ENCODE assay signal across 13 cellular contexts in the genomic region with DNA sequence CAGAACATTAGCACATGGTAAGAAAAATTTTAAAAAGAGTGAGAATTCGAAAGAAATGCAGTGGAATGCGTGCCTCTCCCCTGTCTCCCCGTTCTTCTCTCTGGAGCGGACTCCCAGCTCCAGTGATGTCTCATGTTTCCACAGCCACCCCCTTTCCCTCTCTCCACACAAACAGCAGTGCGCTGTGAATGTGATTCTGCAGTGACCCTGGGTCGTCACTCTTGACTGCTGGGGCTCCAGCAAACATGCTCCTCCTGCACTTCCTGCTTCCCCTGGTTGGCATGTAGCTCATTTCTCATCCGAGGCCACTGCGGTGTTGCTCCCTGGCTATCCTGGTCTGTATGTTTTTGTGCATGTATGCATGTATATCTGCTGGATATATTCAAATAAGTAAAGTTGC. TPM values are rescaled to one million over a fixed set of nuclear protein-coding genes. Genes with fewer than 3 reads are reported as not detected.
DNase-seq lines count a peak whose midpoint lies in the region; ATAC-seq, FAIRE-seq and TF ChIP-seq lines count a peak whose summit lies in the region.
"Had no signal": no experiment of that assay in that cellular context is flagged by ENCODE, and none has a peak within 500 bp of the region (broad histone marks: within the 10 kb centered on the region; RNA-seq: fewer than 3 reads in every experiment).

No MANE protein-coding gene starts in this region.

- H3K36me3 ChIP-seq in endothelial cell of umbilical vein (ENCODE audit: control insufficient read depth in 2 of 2, extremely low read depth in 1 of 2, insufficient read depth in 2 of 2, low read length in 2 of 2), result no peaks in the 10 kb centered on the region

- peaks cover 4% of the 10 kb centered on the region for H3K36me3 Mint-ChIP-seq in CD4-positive, alpha-beta T cell (ENCODE audit: low read depth)
- H3K36me3 Mint-ChIP-seq in HFFc6 (ENCODE audit: low read depth) (peaks cover 9% of the 10 kb centered on the region), nephron (ENCODE audit: low read depth) (peaks cover 9% of the 10 kb centered on the region)

- TF ChIP-seq POLR2A in endothelial cell of umbilical vein (IDR thresholded peaks at IDR 0.05; ENCODE audit: low read depth, low read length), result no peak

- H3K27me3 ChIP-seq in CD4-positive, alpha-beta T cell (ENCODE audit: control insufficient read depth, insufficient read depth, low read length), result no peaks in the 10 kb centered on the region
- no peaks in the 10 kb centered on the region for H3K27me3 ChIP-seq in endothelial cell of umbilical vein (ENCODE audit: control insufficient read depth in 2 of 2, insufficient read depth in 2 of 2, low read length in 2 of 2)

- peak; percentile 63 for FAIRE-seq in endothelial cell of umbilical vein (lab: Jason Lieb, UNC)

- no peaks in the 10 kb centered on the region for H3K9me3 Mint-ChIP-seq in CD4-positive, alpha-beta T cell
- H3K9me3 Mint-ChIP-seq in HFFc6 (peaks cover 9% of the 10 kb centered on the region), nephron (peaks cover under 1% of the 10 kb centered on the region)

- CTCF ChIA-PET in CD4-positive, alpha-beta T cell (lab: Charles Lee), result no interaction called here
- CTCF ChIA-PET in endothelial cell of umbilical vein (lab: Charles Lee), result interaction anchor here (1.0 kb wide), 2 partner anchors 9 to 23 kb away, joined by 3 read pairs; no protein-coding TSS in a partner anchor

- no peak overlapping the region for H3K4me3 ChIP-seq in endothelial cell of umbilical vein (replicated peaks in 1 of 3; ENCODE audit: insufficient read depth in 1 of 3, low read depth in 1 of 3, low read length in 3 of 3)

- H3K27ac Mint-ChIP-seq in CD4-positive, alpha-beta T cell, result peak overlapping the region; percentile 65
- peak overlapping the region; percentile 67 for H3K27ac Mint-ChIP-seq in HFFc6
- peak overlapping the region; percentile 57 to 82 (median 65) for H3K27ac Mint-ChIP-seq in nephron

- dilution Hi-C loops in endothelial cell of umbilical vein (cut with MboI; ENCODE audit: extremely low pct_ligation_motif_present, low sequenced_read_pairs), result no loop called here

- H3K4me1 ChIP-seq in endothelial cell of umbilical vein (ENCODE audit: control insufficient read depth, extremely low read depth, insufficient read depth, low read length), result no peaks in the 10 kb centered on the region

- TF ChIP-seq CTCF in CD4-positive, alpha-beta T cell (IDR thresholded peaks at IDR 0.05), result no peak
- no peak for TF ChIP-seq CTCF in HFFc6 (IDR thresholded peaks at IDR 0.05)
- no peak for TF ChIP-seq CTCF in endothelial cell of umbilical vein (IDR thresholded peaks at IDR 0.05; ENCODE audit: extremely low read depth in 1 of 2, insufficient read depth in 1 of 2, low read depth in 1 of 2, low read length in 2 of 2)
- TF ChIP-seq CTCF in nephron (IDR thresholded peaks at IDR 0.05; ENCODE audit: unreplicated experiment in 3 of 3), result no peak

- no peak overlapping the region for H2AFZ ChIP-seq in endothelial cell of umbilical vein (ENCODE audit: low read depth, low read length)
- H2AFZ ChIP-seq: parathyroid adenoma had no signal

- no peak overlapping the region for H3K27ac ChIP-seq in CD4-positive, alpha-beta T cell (ENCODE audit: low read depth, low read length)
- no peak overlapping the region for H3K27ac ChIP-seq in endothelial cell of umbilical vein (ENCODE audit: insufficient read depth, low read depth, low read length)
- H3K27ac ChIP-seq: parathyroid adenoma had no signal

- POLR2A ChIA-PET in CD4-positive, alpha-beta T cell (lab: Charles Lee), result interaction anchor here (1.4 kb wide), 1 partner anchor 23 kb away, joined by 4 read pairs; no protein-coding TSS in a partner anchor
- POLR2A ChIA-PET in endothelial cell of umbilical vein (lab: Charles Lee), result no interaction called here

- no peak for DNase-seq in CD4-positive, alpha-beta T cell
- peak; percentile 50 for DNase-seq in HFFc6
- peak; percentile 47 for DNase-seq in endothelial cell of umbilical vein (ENCODE audit: low read depth, low spot score)
- DNase-seq in cortex of kidney (lab: John Stamatoyannopoulos, UW), result no peak
- no peak for DNase-seq in NCI-H82 treated with DMSO at 0.1 percent for 48 hours (lab: John Stamatoyannopoulos, UW; ENCODE audit: unreplicated experiment)
- DNase-seq in stimulated activated CD4-positive, alpha-beta T cell treated with anti-CD3 and anti-CD28 coated beads, Interleukin-4, amount 100 ng/mL, for 24 hours, result no peak
- DNase-seq in stimulated activated naive CD4-positive, alpha-beta T cell (lab: John Stamatoyannopoulos, UW), result no peak
- DNase-seq: activated CD4-positive, alpha-beta T cell treated with anti-CD3 and anti-CD28 coated beads, Interleukin-2, amount 50 U/mL, for 48 hours; central memory CD4-positive, alpha-beta T cell; hippocampal formation; NCI-H2081 treated with DMSO at 0.1 percent for 48 hours had no signal

- H3K9me3 ChIP-seq in CD4-positive, alpha-beta T cell (ENCODE audit: control insufficient read depth, low read length), result no peaks in the 10 kb centered on the region
- no peaks in the 10 kb centered on the region for H3K9me3 ChIP-seq in endothelial cell of umbilical vein (replicated peaks; ENCODE audit: control insufficient read depth, insufficient read depth, low read length)

- peak overlapping the region; percentile 48 for H3K4me3 Mint-ChIP-seq in CD4-positive, alpha-beta T cell
- H3K4me3 Mint-ChIP-seq in HFFc6, result peak overlapping the region; percentile 61
- H3K4me3 Mint-ChIP-seq in nephron, result peak overlapping the region; percentile 1 to 29 (median 18)

- H4K20me1 ChIP-seq in endothelial cell of umbilical vein (replicated peaks; ENCODE audit: control insufficient read depth, extremely low read depth, insufficient read depth, low read length), result no peaks in the 10 kb centered on the region

- no peaks in the 10 kb centered on the region for H3K9me1 ChIP-seq in endothelial cell of umbilical vein (replicated peaks; ENCODE audit: control insufficient read depth, extremely low read depth, insufficient read depth, low read length)

- no peak overlapping the region for H3K9ac ChIP-seq in endothelial cell of umbilical vein (replicated peaks; ENCODE audit: extremely low read depth, insufficient read depth, low read length)
- H3K9ac ChIP-seq: parathyroid adenoma had no signal

- peaks cover 85% of the 10 kb centered on the region for H3K4me1 Mint-ChIP-seq in CD4-positive, alpha-beta T cell (ENCODE audit: low read depth)
- H3K4me1 Mint-ChIP-seq in HFFc6 (ENCODE audit: low read depth), result peaks cover 50% of the 10 kb centered on the region
- H3K4me1 Mint-ChIP-seq in nephron, result peaks cover 27% of the 10 kb centered on the region

- intact Hi-C loops in CD4-positive, alpha-beta T cell (cut with DNase I, micrococcal nuclease), result no loop called here
- intact Hi-C loops in endothelial cell of umbilical vein (cut with micrococcal nuclease), result no loop called here

- H3K4me2 ChIP-seq in endothelial cell of umbilical vein (ENCODE audit: insufficient read depth, low read length), result no peak overlapping the region

- BruUV-seq in endothelial cell of umbilical vein (replicated peaks; lab: Mats Ljungman, UMichigan), result no TSS peak

- H3K79me2 ChIP-seq in endothelial cell of umbilical vein (ENCODE audit: control insufficient read depth, insufficient read depth, low read length), result peaks cover 25% of the 10 kb centered on the region

- no peak for ATAC-seq in CD4-positive, alpha-beta T cell (ENCODE audit: poor library complexity)

- no peaks in the 10 kb centered on the region for H3K27me3 Mint-ChIP-seq in CD4-positive, alpha-beta T cell
- H3K27me3 Mint-ChIP-seq in HFFc6 (ENCODE audit: insufficient read depth) (no peaks in the 10 kb centered on the region; the same call in 1 of the 2 replicates), nephron (ENCODE audit: low read depth) (no peaks in the 10 kb centered on the region)

TF ChIP-seq in endothelial cell of umbilical vein, 7 proteins besides CTCF, POLR2A, EP300 and RAD21:
- TF ChIP-seq POLR2AphosphoS5 (IDR thresholded peaks at IDR 0.05; ENCODE audit: insufficient read depth, low read depth, low read length) (no peak), EZH2 (IDR thresholded peaks at IDR 0.05; ENCODE audit: borderline replicate concordance, low read depth, low read length, severe bottlenecking) (no peak), JUN (IDR thresholded peaks at IDR 0.05; ENCODE audit: borderline replicate concordance, insufficient read depth, insufficient read length, low read depth) (no peak)
- TF ChIP-seq, protein P1, sequence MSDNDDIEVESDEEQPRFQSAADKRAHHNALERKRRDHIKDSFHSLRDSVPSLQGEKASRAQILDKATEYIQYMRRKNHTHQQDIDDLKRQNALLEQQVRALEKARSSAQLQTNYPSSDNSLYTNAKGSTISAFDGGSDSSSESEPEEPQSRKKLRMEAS (IDR thresholded peaks at IDR 0.05; ENCODE audit: insufficient read depth, insufficient read length), result no peak

RNA-seq across cellular contexts. Expression of a gene that starts 13.3 kb away (rescaled TPM):
- total RNA-seq in CD4-positive, alpha-beta T cell, result 10 to 100 TPM; 27.3 to 28.8 TPM
- total RNA-seq in HFFc6 (2021; fragmentation: NEBNext Ultra II Directional; extraction: Animal tissue kit (Norgen Biotek cat#: 25700)), result 10 to 100 TPM; 15.4 to 17.5 (median 16.6) TPM
- total RNA-seq in endothelial cell of umbilical vein, result 21.5 and 22.5 TPM in 2 replicates
- 8.8 and 9.8 TPM in 2 replicates for polyA plus RNA-seq in endothelial cell of umbilical vein
- 10.0 and 11.0 TPM in 2 replicates for polyA plus RNA-seq in endothelial cell of umbilical vein (2011; cell fraction: cytosol; rRNA removed)
- polyA plus RNA-seq in endothelial cell of umbilical vein (2011; cell fraction: nucleus; rRNA removed), result 19.3 and 19.7 TPM in 2 replicates
- 11.5 and 13.3 TPM in 2 replicates for polyA plus RNA-seq in endothelial cell of umbilical vein (2012)
- polyA minus RNA-seq in endothelial cell of umbilical vein, result 9.1 and 9.7 TPM in 2 replicates
- polyA minus RNA-seq in endothelial cell of umbilical vein (2011; cell fraction: cytosol; rRNA and poly(A)+ RNA removed), result 3.9 TPM
- 6.7 and 8.4 TPM in 2 replicates for polyA minus RNA-seq in endothelial cell of umbilical vein (2011; cell fraction: nucleus; rRNA and poly(A)+ RNA removed)

Comparison
In these comparisons a context has a peak if more than half of its experiments do, and no peak if none do; other contexts are left out.
1. DNase-seq: peak in HFFc6 (single experiment) and endothelial cell of umbilical vein (single experiment); none in CD4-positive, alpha-beta T cell (0 of 10), cortex of kidney (single experiment), NCI-H82 treated with DMSO at 0.1 percent for 48 hours (single experiment), stimulated activated CD4-positive, alpha-beta T cell treated with anti-CD3 and anti-CD28 coated beads, Interleukin-4, amount 100 ng/mL, for 24 hours (single experiment) and stimulated activated naive CD4-positive, alpha-beta T cell (0 of 6).
2. Peak in every context shown above with its lines, with median percentiles within 50 percentile points of each other: H3K27ac Mint-ChIP-seq and H3K4me3 Mint-ChIP-seq.